ENCODE assay signal across 23 cellular contexts in the genomic region with DNA sequence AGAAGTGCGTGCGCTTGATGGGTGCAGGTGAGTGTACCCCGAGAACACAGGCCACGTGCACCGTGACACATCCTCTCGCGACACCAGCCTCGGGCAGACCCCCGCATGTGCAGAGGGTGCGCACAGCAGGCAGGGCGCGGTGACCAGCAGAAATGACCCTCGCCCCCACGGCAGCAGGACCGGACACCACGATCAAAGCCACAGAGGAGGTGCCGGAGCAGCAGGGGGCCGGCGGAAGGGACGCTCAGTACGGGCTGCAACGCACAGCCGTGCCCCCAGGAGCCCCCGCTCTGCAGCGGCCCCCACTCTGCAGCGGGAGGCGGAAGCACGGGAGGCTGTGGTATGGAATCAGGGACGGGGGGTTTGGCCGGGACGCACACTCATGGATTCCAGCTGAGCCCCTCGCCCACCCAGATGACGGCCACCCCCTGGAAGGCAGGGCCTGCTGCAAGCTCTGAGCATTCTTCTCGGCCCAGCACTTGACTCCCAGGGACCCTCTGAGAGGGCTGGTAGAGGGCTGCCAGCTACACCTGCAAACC. TPM values are rescaled to one million over a fixed set of nuclear protein-coding genes. Genes with fewer than 3 reads are reported as not detected.
A peak's percentile ranks its signal among the peaks of the same experiment; 100 is the strongest.
DNase-seq lines count a peak whose midpoint lies in the region; ATAC-seq and TF ChIP-seq lines count a peak whose summit lies in the region.
"Had no signal": no experiment of that assay in that cellular context is flagged by ENCODE, and none has a peak within 500 bp of the region (broad histone marks: within the 10 kb centered on the region; RNA-seq: fewer than 3 reads in every experiment).

No MANE protein-coding gene starts in this region.

- ATAC-seq in GM23338 (no peak), heart left ventricle (peak in 2 of 4 donors; percentile 3 to 12), GM19455 (IDR thresholded peaks at IDR 0.05; ENCODE audit: unreplicated experiment) (no peak), HG03025 (IDR thresholded peaks at IDR 0.05; ENCODE audit: low FRiP score, unreplicated experiment) (no peak)
- ATAC-seq: activated CD4-positive, CD25-positive, alpha-beta regulatory T cell treated with anti-CD3 and anti-CD28 coated beads, Interleukin-2, amount 50 U/mL, for 24 hours; GM12878; sciatic nerve had no signal

- intact Hi-C loops in OCI-LY7 (cut with micrococcal nuclease; ENCODE audit: unreplicated experiment), result loop anchor here (2.0 to 5.0 kb wide), 2 partner anchors 87 to 638 kb away; no protein-coding TSS in a partner anchor
- intact Hi-C loops in heart left ventricle (cut with DNase I), result loop anchor here in 1 of 10 donors (5.0 kb wide), 1 partner anchor 43 kb away; no protein-coding TSS in a partner anchor

- no peak overlapping the region for H2AFZ ChIP-seq in GM23338
- no peak overlapping the region for H2AFZ ChIP-seq in OCI-LY7 (ENCODE audit: low read length)
- H2AFZ ChIP-seq in neural progenitor cell (replicated peaks), result no peak overlapping the region

- CTCF ChIA-PET in OCI-LY7 (lab: Charles Lee; ENCODE audit: unreplicated experiment), result no interaction called here

- H3K27ac ChIP-seq in GM23338 (ENCODE audit: low read depth), result peak overlapping the region; percentile 89
- peak overlapping the region; percentile 89 for H3K27ac ChIP-seq in OCI-LY7 (ENCODE audit: low read depth, low read length, poor library complexity, severe bottlenecking)
- H3K27ac ChIP-seq in heart left ventricle, result peak overlapping the region; percentile 77 to 96 (median 88)
- no peak overlapping the region for H3K27ac ChIP-seq in neural progenitor cell
- H3K27ac ChIP-seq: HL-60, lower lobe of right lung, testis had no signal

- H3K4me1 ChIP-seq in GM23338 (ENCODE audit: insufficient read depth) (peaks cover 18% of the 10 kb centered on the region), OCI-LY7 (ENCODE audit: insufficient read depth, low read length, poor library complexity, severe bottlenecking) (peaks cover 61% of the 10 kb centered on the region), heart left ventricle (peaks cover 0 to 46% (median 13%) of the 10 kb centered on the region in 12 donors), neural progenitor cell (peaks cover 30% of the 10 kb centered on the region)

- H4K20me1 ChIP-seq in GM23338 (replicated peaks; ENCODE audit: insufficient read depth), result peaks cover 22% of the 10 kb centered on the region
- H4K20me1 ChIP-seq in OCI-LY7 (ENCODE audit: insufficient read depth, low read length), result peaks cover 8% of the 10 kb centered on the region; the same call in 1 of the 2 replicates
- H4K20me1 ChIP-seq in neural progenitor cell (ENCODE audit: low read depth), result peaks cover 71% of the 10 kb centered on the region

- 0 out of 2 replicates have a peak overlapping the region, but pooled peaks have one; percentile 21 for H3K4me2 ChIP-seq in GM23338
- peak overlapping the region; percentile 89 for H3K4me2 ChIP-seq in OCI-LY7 (ENCODE audit: low read length)
- H3K4me2 ChIP-seq in neural progenitor cell, result peak overlapping the region; percentile 19

- 59 to 88% (median 70%) methylated on average over 26 to 34 of the region's 34 CpGs for WGBS in heart left ventricle, 4 donors

- H3K4me3 ChIP-seq in GM23338 (no peak overlapping the region), OCI-LY7 (ENCODE audit: low read depth, low read length, poor library complexity, severe bottlenecking) (peak overlapping the region; percentile 82), heart left ventricle (peak overlapping the region in 7 of 12 donors; percentile 3 to 32 (median 22)), neural progenitor cell (no peak overlapping the region)
- H3K4me3 ChIP-seq: GM12878, lower lobe of right lung, testis had no signal

- no peak for TF ChIP-seq POLR2A in heart left ventricle (IDR thresholded peaks at IDR 0.05)

- POLR2A ChIA-PET in OCI-LY7 (lab: Charles Lee), result no interaction called here

- H3F3A ChIP-seq in GM23338 (replicated peaks; ENCODE audit: low read depth), result 0 out of 2 replicates have a peak, but pooled peaks cover 8% of the 10 kb centered on the region
- peaks cover 20% of the 10 kb centered on the region for H3F3A ChIP-seq in neural progenitor cell (ENCODE audit: low read depth)

- no peak overlapping the region for H3K4me3 Mint-ChIP-seq in GM23338
- no peak overlapping the region for H3K4me3 Mint-ChIP-seq in neural progenitor cell
- H3K4me3 Mint-ChIP-seq: activated naive CD4-positive, alpha-beta T cell treated with anti-CD3 and anti-CD28 coated beads, Interleukin-2, amount 10 ng/mL, durations not matched to agents 7 days and 5 days; activated T-cell treated with anti-CD3 and anti-CD28 coated beads, Interleukin-2, amount 50 U/mL, for 24 hours; CD4-positive, alpha-beta T cell; stimulated activated naive B cell treated with anti-CD40 and anti-IgM and Interleukin-4, amounts not matched to agents 10 μg/mL and 1 μg/mL and 100 μg/mL, for 72 hours had no signal

- peaks cover 22% of the 10 kb centered on the region for H3K27me3 Mint-ChIP-seq in GM23338 (ENCODE audit: insufficient read depth, low read depth, poor library complexity)
- peaks cover 18% of the 10 kb centered on the region for H3K27me3 Mint-ChIP-seq in neural progenitor cell (ENCODE audit: insufficient read depth, low read depth)

- H3K36me3 ChIP-seq in GM23338 (ENCODE audit: insufficient read depth), result no peaks in the 10 kb centered on the region
- H3K36me3 ChIP-seq in OCI-LY7 (ENCODE audit: insufficient read depth, low read length), result peaks cover 23% of the 10 kb centered on the region
- no peaks in the 10 kb centered on the region for H3K36me3 ChIP-seq in heart left ventricle
- no peaks in the 10 kb centered on the region for H3K36me3 ChIP-seq in neural progenitor cell
- H3K36me3 ChIP-seq: lower lobe of right lung had no signal

- no peaks in the 10 kb centered on the region for H3K9me3 ChIP-seq in OCI-LY7 (ENCODE audit: low read length)
- H3K9me3 ChIP-seq in heart left ventricle, result no peaks in the 10 kb centered on the region
- H3K9me3 ChIP-seq in neural progenitor cell (ENCODE audit: low read depth), result no peaks in the 10 kb centered on the region
- H3K9me3 ChIP-seq: lower lobe of right lung, testis had no signal

- H3K9me2 ChIP-seq in GM23338 (ENCODE audit: insufficient read depth), result no peaks in the 10 kb centered on the region
- no peaks in the 10 kb centered on the region for H3K9me2 ChIP-seq in OCI-LY7 (ENCODE audit: insufficient read depth, low read length)

- H3K79me2 ChIP-seq in GM23338 (replicated peaks; ENCODE audit: insufficient read depth) (peaks cover 59% of the 10 kb centered on the region), OCI-LY7 (ENCODE audit: insufficient read depth, low read depth, low read length) (peaks cover 70% of the 10 kb centered on the region), neural progenitor cell (ENCODE audit: low read depth) (peaks cover 67% of the 10 kb centered on the region)

- DNase-seq in GM23338 (ENCODE audit: low spot score) (no peak), OCI-LY7 (ENCODE audit: low spot score) (no peak), heart left ventricle (no peak), neural progenitor cell (ENCODE audit: low spot score) (no peak), NCI-H2227 treated with DMSO at 0.1 percent for 48 hours (lab: John Stamatoyannopoulos, UW) (no peak), AG08395 (ENCODE audit: low spot score) (no peak)
- DNase-seq: ACHN; activated naive CD4-positive, alpha-beta T cell treated with anti-CD3 and anti-CD28 coated beads, Interleukin-2, amount 10 ng/mL, durations not matched to agents 7 days and 5 days; activated T-cell treated with anti-CD3 and anti-CD28 coated beads, Interleukin-2, amount 50 U/mL, for 24 hours; CD4-positive, alpha-beta T cell; DMS153; lower lobe of right lung; NCI-H226; NCI-H82; stimulated activated CD4-positive, alpha-beta T cell treated with anti-CD3 and anti-CD28 coated beads, Interleukin-2, amount 100 ng/mL, for 24 hours; stimulated activated naive B cell treated with anti-CD40 and anti-IgM and Interleukin-4, amounts not matched to agents 10 μg/mL and 1 μg/mL and 100 μg/mL, for 72 hours; testis had no signal

- H3K9ac ChIP-seq in neural progenitor cell, result no peak overlapping the region

- H3K36me3 Mint-ChIP-seq in GM23338 (ENCODE audit: low read depth) (peaks cover 7% of the 10 kb centered on the region), neural progenitor cell (peaks cover 13% of the 10 kb centered on the region)

- TF ChIP-seq CTCF in GM23338 (conservative IDR thresholded peaks at IDR 0.05; ENCODE audit: low read depth in 2 of 2), result no peak
- no peak for TF ChIP-seq CTCF in OCI-LY7 (conservative IDR thresholded peaks at IDR 0.05; ENCODE audit: low read length)
- no peak for TF ChIP-seq CTCF in heart left ventricle (IDR thresholded peaks at IDR 0.05)
- TF ChIP-seq CTCF in neural progenitor cell (IDR thresholded peaks at IDR 0.05), result no peak

- H3K27me3 ChIP-seq in GM23338 (ENCODE audit: insufficient read depth) (peaks cover 16% of the 10 kb centered on the region), heart left ventricle (peaks cover 0 to 22% (median 3%) of the 10 kb centered on the region in 9 donors), neural progenitor cell (peaks cover 35% of the 10 kb centered on the region)
- H3K27me3 ChIP-seq: testis had no signal

- no peaks in the 10 kb centered on the region; the same call in 2 of the 3 replicates for H3K9me3 Mint-ChIP-seq in GM23338
- peaks cover 4% of the 10 kb centered on the region for H3K9me3 Mint-ChIP-seq in neural progenitor cell
- H3K9me3 Mint-ChIP-seq: activated naive CD4-positive, alpha-beta T cell treated with anti-CD3 and anti-CD28 coated beads, Interleukin-2, amount 10 ng/mL, durations not matched to agents 7 days and 5 days; activated T-cell treated with anti-CD3 and anti-CD28 coated beads, Interleukin-2, amount 50 U/mL, for 24 hours; CD4-positive, alpha-beta T cell; stimulated activated naive B cell treated with anti-CD40 and anti-IgM and Interleukin-4, amounts not matched to agents 10 μg/mL and 1 μg/mL and 100 μg/mL, for 72 hours had no signal

- BruUV-seq in OCI-LY7 (replicated peaks; lab: Mats Ljungman, UMichigan), result no TSS peak

- H3K4me1 Mint-ChIP-seq in GM23338, result peaks cover 31% of the 10 kb centered on the region
- H3K4me1 Mint-ChIP-seq in neural progenitor cell, result peaks cover 39% of the 10 kb centered on the region

- H3K27ac Mint-ChIP-seq in GM23338, result peak overlapping the region; percentile 90
- H3K27ac Mint-ChIP-seq in neural progenitor cell, result no peak overlapping the region
- H3K27ac Mint-ChIP-seq: activated naive CD4-positive, alpha-beta T cell treated with anti-CD3 and anti-CD28 coated beads, Interleukin-2, amount 10 ng/mL, durations not matched to agents 7 days and 5 days; activated T-cell treated with anti-CD3 and anti-CD28 coated beads, Interleukin-2, amount 50 U/mL, for 24 hours; CD4-positive, alpha-beta T cell; stimulated activated naive B cell treated with anti-CD40 and anti-IgM and Interleukin-4, amounts not matched to agents 10 μg/mL and 1 μg/mL and 100 μg/mL, for 72 hours had no signal

RNA-seq across cellular contexts. Expression of a gene that starts 17.1 kb away (rescaled TPM):
- total RNA-seq in GM23338 (2014; rRNA removed; shearing (Covaris generic)), result 71.6 and 104 TPM in 2 replicates
- polyA plus RNA-seq in GM23338 (2016; fragmentation: Nextera tagmentation; extraction: Ambion mirVana), result 50.1 and 54.8 TPM in 2 replicates
- 311 and 342 TPM in 2 replicates for total RNA-seq in OCI-LY7 (2014; rRNA removed; shearing (Covaris generic))
- total RNA-seq in OCI-LY7 (2022), result 270 and 301 TPM in 2 replicates
- 100 to 1,000 TPM in 8 of 9 donors, 10 to 100 TPM in 1; 98.3 to 186 (median 113) TPM for total RNA-seq in heart left ventricle
- polyA plus RNA-seq in heart left ventricle, result 100 to 1,000 TPM in 1 of 2 donors, 10 to 100 TPM in 1; 60.9 to 181 TPM
- total RNA-seq in neural progenitor cell (ENCODE audit: low replicate concordance), result 30.3 and 81.8 TPM in 2 replicates

RNA-seq across cellular contexts. Expression of a gene that starts 51.0 kb away (rescaled TPM):
- 57.4 and 66.8 TPM in 2 replicates for total RNA-seq in GM23338 (2014; rRNA removed; shearing (Covaris generic))
- polyA plus RNA-seq in GM23338 (2016; fragmentation: Nextera tagmentation; extraction: Ambion mirVana) (41.4 and 43.6 TPM in 2 replicates), heart left ventricle (100 to 1,000 TPM in 1 of 2 donors, 10 to 100 TPM in 1; 50.6 to 102 TPM)
- total RNA-seq in OCI-LY7 (2014; rRNA removed; shearing (Covaris generic)), result 36.3 and 40.4 TPM in 2 replicates
- total RNA-seq in OCI-LY7 (2022) (53.6 and 53.9 TPM in 2 replicates), heart left ventricle (10 to 100 TPM; 31.3 to 71.5 (median 47.5) TPM), neural progenitor cell (ENCODE audit: low replicate concordance) (16.6 and 52.6 TPM in 2 replicates)

Comparison
In these comparisons a context has a peak if more than half of its experiments do, and no peak if none do; other contexts are left out.
1. H3K4me2 ChIP-seq: peak in every context shown above with its lines; median percentile 89 in OCI-LY7; 21 in GM23338; 19 in neural progenitor cell.
2. H3K4me3 ChIP-seq: peak in OCI-LY7 (single experiment) and heart left ventricle (7 of 12); none in GM23338 (single experiment) and neural progenitor cell (single experiment).